ENCODE assay signal across 1 cellular context in the genomic region with DNA sequence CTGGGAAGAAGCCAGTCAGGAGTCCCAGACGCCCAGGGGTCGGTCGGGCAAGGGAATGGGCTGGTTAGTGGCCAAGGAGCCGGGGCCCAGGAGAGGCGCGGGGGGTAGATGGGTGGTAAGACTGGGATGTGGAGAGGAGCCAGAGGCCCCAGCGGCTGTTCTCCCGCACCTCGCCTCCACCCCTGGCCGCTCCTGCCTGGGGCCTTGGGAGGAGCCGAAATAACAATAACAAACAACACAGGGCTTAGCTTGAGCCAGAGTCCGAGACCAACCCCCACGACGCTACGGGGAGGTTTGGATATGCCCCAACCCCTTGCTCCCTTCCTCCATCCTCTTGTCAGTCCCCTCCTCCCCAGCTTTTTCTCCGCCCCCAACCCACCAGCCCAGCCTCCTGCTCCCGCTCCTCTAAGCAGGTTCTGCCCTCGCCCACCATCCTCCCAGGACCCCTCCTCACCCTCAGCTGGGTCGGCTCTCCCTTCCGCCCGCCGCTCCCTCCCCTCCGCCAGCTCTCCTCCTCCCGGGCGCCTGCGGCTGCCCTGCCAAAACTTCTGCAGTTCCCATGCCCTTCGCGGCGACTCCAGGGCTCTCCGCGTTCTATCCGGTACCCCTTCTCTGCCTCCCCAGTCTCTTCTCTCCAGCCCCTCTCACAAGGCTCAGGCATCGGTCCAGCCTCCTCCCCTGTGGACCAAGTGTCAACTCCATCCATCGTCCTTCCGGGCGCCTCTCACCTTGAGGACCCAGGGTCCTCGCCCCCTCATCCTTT.
TF ChIP-seq lines count a peak whose summit lies in the region.

No MANE protein-coding gene starts in this region.

TF ChIP-seq in IMR-90, 13 proteins besides CTCF, POLR2A, EP300 and RAD21:
- TF ChIP-seq CEBPB (IDR thresholded peaks at IDR 0.05; ENCODE audit: low read depth, low read length) (no peak), SMC3 (IDR thresholded peaks at IDR 0.05; ENCODE audit: low read depth, low read length) (no peak), NFE2L2 (IDR thresholded peaks at IDR 0.05; ENCODE audit: low read depth, low read length) (no peak), MAZ (IDR thresholded peaks at IDR 0.05; ENCODE audit: borderline replicate concordance, low read depth, low read length) (no peak), RFX5 (IDR thresholded peaks at IDR 0.05; ENCODE audit: low read depth, low read length) (no peak), FOS (IDR thresholded peaks at IDR 0.05; ENCODE audit: low read depth, low read length) (no peak), RCOR1 (IDR thresholded peaks at IDR 0.05; ENCODE audit: insufficient replicate concordance, low read length) (no peak), BHLHE40 (IDR thresholded peaks at IDR 0.05; ENCODE audit: low read depth, low read length) (no peak), MXI1 (IDR thresholded peaks at IDR 0.05; ENCODE audit: borderline replicate concordance, low read depth, low read length) (no peak), CHD1 (IDR thresholded peaks at IDR 0.05; ENCODE audit: low read depth, low read length) (no peak), MAFK (IDR thresholded peaks at IDR 0.05; ENCODE audit: low read depth, low read length) (no peak)
- TF ChIP-seq, protein P1, sequence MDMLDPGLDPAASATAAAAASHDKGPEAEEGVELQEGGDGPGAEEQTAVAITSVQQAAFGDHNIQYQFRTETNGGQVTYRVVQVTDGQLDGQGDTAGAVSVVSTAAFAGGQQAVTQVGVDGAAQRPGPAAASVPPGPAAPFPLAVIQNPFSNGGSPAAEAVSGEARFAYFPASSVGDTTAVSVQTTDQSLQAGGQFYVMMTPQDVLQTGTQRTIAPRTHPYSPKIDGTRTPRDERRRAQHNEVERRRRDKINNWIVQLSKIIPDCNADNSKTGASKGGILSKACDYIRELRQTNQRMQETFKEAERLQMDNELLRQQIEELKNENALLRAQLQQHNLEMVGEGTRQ (IDR thresholded peaks at IDR 0.05; ENCODE audit: low read depth, low read length) = no peak
- TF ChIP-seq, protein P2, sequence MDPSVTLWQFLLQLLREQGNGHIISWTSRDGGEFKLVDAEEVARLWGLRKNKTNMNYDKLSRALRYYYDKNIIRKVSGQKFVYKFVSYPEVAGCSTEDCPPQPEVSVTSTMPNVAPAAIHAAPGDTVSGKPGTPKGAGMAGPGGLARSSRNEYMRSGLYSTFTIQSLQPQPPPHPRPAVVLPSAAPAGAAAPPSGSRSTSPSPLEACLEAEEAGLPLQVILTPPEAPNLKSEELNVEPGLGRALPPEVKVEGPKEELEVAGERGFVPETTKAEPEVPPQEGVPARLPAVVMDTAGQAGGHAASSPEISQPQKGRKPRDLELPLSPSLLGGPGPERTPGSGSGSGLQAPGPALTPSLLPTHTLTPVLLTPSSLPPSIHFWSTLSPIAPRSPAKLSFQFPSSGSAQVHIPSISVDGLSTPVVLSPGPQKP (IDR thresholded peaks at IDR 0.05; ENCODE audit: borderline replicate concordance, low read depth, low read length) = no peak
TF ChIP-seq in IMR-90: peak in this region for 0.
